In the genomic region with DNA sequence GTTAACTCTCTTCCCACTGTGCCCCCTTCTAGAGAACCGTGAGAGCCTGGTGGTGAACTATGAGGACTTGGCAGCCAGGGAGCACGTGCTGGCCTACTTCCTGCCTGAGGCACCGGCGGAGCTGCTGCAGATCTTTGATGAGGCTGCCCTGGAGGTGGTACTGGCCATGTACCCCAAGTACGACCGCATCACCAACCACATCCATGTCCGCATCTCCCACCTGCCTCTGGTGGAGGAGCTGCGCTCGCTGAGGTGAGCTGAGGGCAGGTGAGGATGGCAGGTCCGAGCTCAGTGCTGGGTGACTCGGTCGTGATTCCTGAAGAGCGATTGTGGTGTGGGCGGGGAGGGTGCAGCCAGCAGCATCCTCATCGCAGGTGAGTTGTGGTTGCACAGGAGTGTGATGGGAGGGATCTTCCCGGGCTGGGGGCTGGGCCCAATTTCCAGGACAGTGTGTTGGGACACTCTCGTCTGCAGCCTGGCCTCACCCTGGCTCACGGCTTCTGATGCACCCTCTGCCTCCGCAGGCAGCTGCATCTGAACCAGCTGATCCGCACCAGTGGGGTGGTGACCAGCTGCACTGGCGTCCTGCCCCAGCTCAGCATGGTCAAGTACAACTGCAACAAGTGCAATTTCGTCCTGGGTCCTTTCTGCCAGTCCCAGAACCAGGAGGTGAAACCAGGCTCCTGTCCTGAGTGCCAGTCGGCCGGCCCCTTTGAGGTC, we compare ENCODE assay signal across 1 cellular context.
A peak's percentile ranks its signal among the peaks of the same experiment; 100 is the strongest.
TF ChIP-seq lines count a peak whose summit lies in the region.

No MANE protein-coding gene starts in this region.

TF ChIP-seq in HepG2, 621 proteins besides CTCF, POLR2A, EP300 and RAD21:
- TF ChIP-seq TAF1 (CRISPR knock-in tag; IDR thresholded peaks at IDR 0.05) (no peak), AGO2 (optimal IDR thresholded peaks at IDR 0.05; ENCODE audit: low read depth, low read length) (peak; percentile 51)
